Comparison of ENCODE assay signal across 23 cellular contexts in genomic region chr4:51870441-51871188, GRCh38.
"Had no signal": no experiment of that assay in that cellular context is flagged by ENCODE, and none has a peak within 500 bp of the region (broad histone marks: within the 10 kb centered on the region; RNA-seq: fewer than 3 reads in every experiment).

No MANE protein-coding gene starts in this region.

- H3K4me1 Mint-ChIP-seq: activated naive CD8-positive, alpha-beta T cell treated with anti-CD3 and anti-CD28 coated beads, Interleukin-2, amount 10 ng/mL, durations not matched to agents 7 days and 5 days; stimulated activated memory B cell treated with anti-CD40 and anti-IgM and Interleukin-4, amounts not matched to agents 10 μg/mL and 1 μg/mL and 100 μg/mL, for 72 hours; WTC11 had no signal

- H3K4me3 Mint-ChIP-seq: activated CD8-positive, alpha-beta T cell treated with anti-CD3 and anti-CD28 coated beads for 36 hours; activated naive CD8-positive, alpha-beta T cell treated with anti-CD3 and anti-CD28 coated beads, Interleukin-2, amount 10 ng/mL, durations not matched to agents 7 days and 5 days; immature natural killer cell; mesothelial cell of epicardium; neural crest cell; stimulated activated memory B cell treated with anti-CD40 and anti-IgM and Interleukin-4, amounts not matched to agents 10 μg/mL and 1 μg/mL and 100 μg/mL, for 72 hours; WTC11 had no signal

- H3K9me3 ChIP-seq: ascending aorta, colonic mucosa, heart left ventricle, lower lobe of right lung, pancreas, tibial artery, vagina had no signal

- H3K9me3 Mint-ChIP-seq: activated CD8-positive, alpha-beta T cell treated with anti-CD3 and anti-CD28 coated beads for 36 hours; activated naive CD8-positive, alpha-beta T cell treated with anti-CD3 and anti-CD28 coated beads, Interleukin-2, amount 10 ng/mL, durations not matched to agents 7 days and 5 days; immature natural killer cell; mesothelial cell of epicardium; WTC11 had no signal

- DNase-seq: activated CD4-positive, alpha-beta T cell treated with anti-CD3 and anti-CD28 coated beads for 48 hours; activated CD8-positive, alpha-beta T cell treated with anti-CD3 and anti-CD28 coated beads for 36 hours; activated gamma-delta T cell treated with Interleukin-2 at 50 U/mL for 16 hours; activated naive CD8-positive, alpha-beta T cell treated with anti-CD3 and anti-CD28 coated beads, Interleukin-2, amount 10 ng/mL, durations not matched to agents 7 days and 5 days; activated T-cell treated with anti-CD3 and anti-CD28 coated beads, Interleukin-2, amount 50 U/mL, for 48 hours; colonic mucosa; foreskin keratinocyte; heart left ventricle; immature natural killer cell; left colon; lower lobe of right lung; pancreas; stimulated activated CD4-positive, alpha-beta T cell treated with anti-CD3 and anti-CD28 coated beads, Interleukin-2, amount 100 ng/mL, for 48 hours; tibial artery had no signal

- H3K27me3 ChIP-seq: ascending aorta, cardiac muscle cell, colonic mucosa, foreskin keratinocyte, heart left ventricle, pancreas, tibial artery, vagina had no signal

- H3K27ac Mint-ChIP-seq: activated CD8-positive, alpha-beta T cell treated with anti-CD3 and anti-CD28 coated beads for 36 hours; mesothelial cell of epicardium; stimulated activated memory B cell treated with anti-CD40 and anti-IgM and Interleukin-4, amounts not matched to agents 10 μg/mL and 1 μg/mL and 100 μg/mL, for 72 hours had no signal

- H3K27me3 Mint-ChIP-seq: activated CD8-positive, alpha-beta T cell treated with anti-CD3 and anti-CD28 coated beads for 36 hours; activated naive CD8-positive, alpha-beta T cell treated with anti-CD3 and anti-CD28 coated beads, Interleukin-2, amount 10 ng/mL, durations not matched to agents 7 days and 5 days; stimulated activated memory B cell treated with anti-CD40 and anti-IgM and Interleukin-4, amounts not matched to agents 10 μg/mL and 1 μg/mL and 100 μg/mL, for 72 hours had no signal

- H3K27ac ChIP-seq: ascending aorta, cardiac muscle cell, colonic mucosa, foreskin keratinocyte, heart left ventricle, lower lobe of right lung, pancreas, tibial artery, vagina had no signal

- FAIRE-seq: TTC549 had no signal

- H3K4me3 ChIP-seq: ascending aorta, cardiac muscle cell, colonic mucosa, heart left ventricle, lower lobe of right lung, pancreas, tibial artery, vagina had no signal

- ATAC-seq: activated CD8-positive, alpha-beta T cell treated with anti-CD3 and anti-CD28 coated beads for 36 hours; esophagus mucosa; foreskin keratinocyte; heart left ventricle; left colon; lower lobe of right lung; pancreas; stimulated activated memory B cell treated with anti-CD40 and anti-IgM and Interleukin-4, amounts not matched to agents 10 μg/mL and 1 μg/mL and 100 μg/mL, for 72 hours; WTC11 had no signal

- H3K4me1 ChIP-seq: ascending aorta, colonic mucosa, foreskin keratinocyte, lower lobe of right lung, pancreas, tibial artery, vagina had no signal
